ENCODE assay signal across 8 cellular contexts in genomic region chr19:18203863-18204393, GRCh38. TPM values are rescaled to one million over a fixed set of nuclear protein-coding genes. Genes with fewer than 3 reads are reported as not detected.
DNase-seq lines count a peak whose midpoint lies in the region; ATAC-seq and TF ChIP-seq lines count a peak whose summit lies in the region.

A gene with protein sequence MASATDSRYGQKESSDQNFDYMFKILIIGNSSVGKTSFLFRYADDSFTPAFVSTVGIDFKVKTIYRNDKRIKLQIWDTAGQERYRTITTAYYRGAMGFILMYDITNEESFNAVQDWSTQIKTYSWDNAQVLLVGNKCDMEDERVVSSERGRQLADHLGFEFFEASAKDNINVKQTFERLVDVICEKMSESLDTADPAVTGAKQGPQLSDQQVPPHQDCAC (minus strand): TSS chr19:18204042. CDS start chr19:18202740, 1,302 bp downstream.

- intact Hi-C loops in OCI-LY7 (cut with micrococcal nuclease; ENCODE audit: unreplicated experiment): loop anchor here (2.0 kb wide), 2 partner anchors 75 to 119 kb away; partner anchors contain the start of gene LSM4

- peak within 1 kb of the TSS; percentile 94 for H3K4me2 ChIP-seq in OCI-LY7 (ENCODE audit: low read length)

- H3K36me3 ChIP-seq in OCI-LY7 (ENCODE audit: insufficient read depth, low read length): peaks cover 35% of the 10 kb centered on the region

- H3K79me2 ChIP-seq in OCI-LY7 (ENCODE audit: insufficient read depth, low read depth, low read length): peaks cover 32% of the 10 kb centered on the region

- H4K20me1 ChIP-seq in OCI-LY7 (ENCODE audit: insufficient read depth, low read length): no peaks in the 10 kb centered on the region; the same call in 1 of the 2 replicates

- H3K4me1 ChIP-seq in OCI-LY7 (ENCODE audit: insufficient read depth, low read length, poor library complexity, severe bottlenecking): peaks cover 29% of the 10 kb centered on the region

- peak within 1 kb of the TSS; percentile 87 for H3K4me3 ChIP-seq in OCI-LY7 (ENCODE audit: low read depth, low read length, poor library complexity, severe bottlenecking)

- POLR2A ChIA-PET in OCI-LY7 (lab: Charles Lee): interaction anchor here (0.6 to 2.7 kb wide), 4 partner anchors 11 to 958 kb away, joined by 3 to 8 read pairs (median 4); partner anchors contain the start of gene MPV17L2

- peak; percentile 86 for ATAC-seq in GM21528 (IDR thresholded peaks at IDR 0.05; ENCODE audit: low FRiP score, unreplicated experiment)

- BruUV-seq in OCI-LY7 (replicated peaks; lab: Mats Ljungman, UMichigan): no TSS peak

- peak within 1 kb of the TSS; percentile 84 for H3K27ac ChIP-seq in OCI-LY7 (ENCODE audit: low read depth, low read length, poor library complexity, severe bottlenecking)

- H3K9me3 ChIP-seq in OCI-LY7 (ENCODE audit: low read length): no peaks in the 10 kb centered on the region

- H2AFZ ChIP-seq in OCI-LY7 (ENCODE audit: low read length): peak within 1 kb of the TSS; percentile 41; the same call in 1 of the 2 replicates

- TF ChIP-seq CTCF in OCI-LY7 (conservative IDR thresholded peaks at IDR 0.05; ENCODE audit: low read length): no peak

- CTCF ChIA-PET in OCI-LY7 (lab: Charles Lee; ENCODE audit: unreplicated experiment): interaction anchor here (0.6 to 1.0 kb wide), 3 partner anchors 41 to 125 kb away, joined by 3 to 6 read pairs (median 4); partner anchors contain the start of gene JUND

- peak; percentile 100 for DNase-seq in DMS 273 (lab: John Stamatoyannopoulos, UW; ENCODE audit: unreplicated experiment)
- peak; percentile 99 for DNase-seq in HuH-7.5 (ENCODE audit: low spot score)
- DNase-seq in OCI-LY7 (ENCODE audit: low spot score): peak; percentile 100
- DNase-seq in activated T-cell treated with anti-CD3 and anti-CD28 coated beads for 4 hours: peak; percentile 99
- DNase-seq in epidermal melanocyte (ENCODE audit: insufficient read length, low spot score): peak; percentile 98
- peak; percentile 100 for DNase-seq in midbrain (lab: John Stamatoyannopoulos, UW)
- peak; percentile 99 to 100 for DNase-seq in stimulated activated CD8-positive, alpha-beta memory T cell treated with anti-CD3 and anti-CD28 coated beads, Interleukin-15, amount 100 ng/mL, for 48 hours (ENCODE audit: low read depth in 2 of 2)

- no peaks in the 10 kb centered on the region for H3K9me2 ChIP-seq in OCI-LY7 (ENCODE audit: insufficient read depth, low read length)

RNA-seq across cellular contexts. Expression of the gene that starts here (rescaled TPM):
- total RNA-seq in OCI-LY7 (2014; rRNA removed; shearing (Covaris generic)): 2.9 and 4.9 TPM in 2 replicates
- 6.9 and 8.6 TPM in 2 replicates for total RNA-seq in OCI-LY7 (2022)

Comparison
In these comparisons a context has a peak if more than half of its experiments do, and no peak if none do; other contexts are left out.
1. Peak in every context shown above with its lines: DNase-seq, ATAC-seq, H3K4me3 ChIP-seq and H3K27ac ChIP-seq.